ENCODE assay signal across 25 cellular contexts in the genomic region with DNA sequence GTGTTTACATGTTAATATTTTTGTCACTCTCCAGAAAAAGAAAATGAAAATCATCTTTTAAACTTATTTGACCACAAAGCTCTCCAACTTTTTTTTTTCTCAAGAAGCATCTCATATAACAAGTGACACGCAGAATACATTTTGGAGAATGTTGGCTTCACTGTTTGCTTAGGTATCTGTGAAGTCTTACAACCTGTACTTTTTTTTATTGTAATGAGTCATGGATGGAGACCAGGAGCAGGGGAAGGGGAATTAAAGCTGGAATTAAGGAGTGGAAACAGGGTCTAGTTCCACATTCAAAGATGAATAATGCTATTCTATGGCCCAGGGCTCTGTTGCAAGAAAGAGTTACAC.
"Had no signal": no experiment of that assay in that cellular context is flagged by ENCODE, and none has a peak within 500 bp of the region (broad histone marks: within the 10 kb centered on the region; RNA-seq: fewer than 3 reads in every experiment).

No MANE protein-coding gene starts in this region.

- H2AFZ ChIP-seq: parathyroid adenoma had no signal

- H3K9me3 Mint-ChIP-seq: activated naive CD4-positive, alpha-beta T cell treated with anti-CD3 and anti-CD28 coated beads for 36 hours; activated naive CD8-positive, alpha-beta T cell treated with anti-CD3 and anti-CD28 coated beads, Interleukin-2, amount 10 ng/mL, durations not matched to agents 7 days and 5 days; activated T-cell treated with anti-CD3 and anti-CD28 coated beads, Interleukin-2, amount 50 U/mL, for 24 hours; activated T-helper 2 cell treated with anti-CD3 and anti-CD28 coated beads, Interferon-gamma antibody, Interleukin-2, Interleukin-4, amounts not matched to agents 10 μg/mL and 5 μg/mL and 100 μg/mL, durations not matched to agents 14 hours and 24 hours and 36 hours; central memory CD8-positive, alpha-beta T cell; immature natural killer cell; nephron progenitor cell; stimulated activated memory B cell treated with anti-CD40 and anti-IgM and Interleukin-4, amounts not matched to agents 10 μg/mL and 1 μg/mL and 100 μg/mL, for 72 hours had no signal

- H3K4me3 Mint-ChIP-seq: activated naive CD4-positive, alpha-beta T cell treated with anti-CD3 and anti-CD28 coated beads for 36 hours; activated naive CD8-positive, alpha-beta T cell treated with anti-CD3 and anti-CD28 coated beads, Interleukin-2, amount 10 ng/mL, durations not matched to agents 7 days and 5 days; activated T-cell treated with anti-CD3 and anti-CD28 coated beads, Interleukin-2, amount 50 U/mL, for 24 hours; central memory CD8-positive, alpha-beta T cell; immature natural killer cell; nephron progenitor cell; stimulated activated memory B cell treated with anti-CD40 and anti-IgM and Interleukin-4, amounts not matched to agents 10 μg/mL and 1 μg/mL and 100 μg/mL, for 72 hours had no signal

- H3K4me3 ChIP-seq: breast epithelium, lower lobe of right lung, mucosa of descending colon, sigmoid colon, smooth muscle cell, thoracic aorta, upper lobe of left lung had no signal

- ATAC-seq: foreskin keratinocyte; stimulated activated memory B cell treated with anti-CD40 and anti-IgM and Interleukin-4, amounts not matched to agents 10 μg/mL and 1 μg/mL and 100 μg/mL, for 72 hours had no signal

- H3K4me2 ChIP-seq: smooth muscle cell had no signal

- H3K36me3 Mint-ChIP-seq: activated naive CD8-positive, alpha-beta T cell treated with anti-CD3 and anti-CD28 coated beads, Interleukin-2, amount 10 ng/mL, durations not matched to agents 7 days and 5 days; immature natural killer cell; stimulated activated memory B cell treated with anti-CD40 and anti-IgM and Interleukin-4, amounts not matched to agents 10 μg/mL and 1 μg/mL and 100 μg/mL, for 72 hours had no signal

- H3K9me3 ChIP-seq: breast epithelium, lower lobe of right lung, mucosa of descending colon, sigmoid colon, thoracic aorta, upper lobe of left lung had no signal

- H3K79me2 ChIP-seq: parathyroid adenoma had no signal

- H3K27me3 ChIP-seq: breast epithelium, sigmoid colon, upper lobe of left lung had no signal

- H3K27me3 Mint-ChIP-seq: activated naive CD8-positive, alpha-beta T cell treated with anti-CD3 and anti-CD28 coated beads, Interleukin-2, amount 10 ng/mL, durations not matched to agents 7 days and 5 days; activated T-cell treated with anti-CD3 and anti-CD28 coated beads, Interleukin-2, amount 50 U/mL, for 24 hours; central memory CD8-positive, alpha-beta T cell; stimulated activated memory B cell treated with anti-CD40 and anti-IgM and Interleukin-4, amounts not matched to agents 10 μg/mL and 1 μg/mL and 100 μg/mL, for 72 hours had no signal

- H3K4me1 Mint-ChIP-seq: activated naive CD8-positive, alpha-beta T cell treated with anti-CD3 and anti-CD28 coated beads, Interleukin-2, amount 10 ng/mL, durations not matched to agents 7 days and 5 days; central memory CD8-positive, alpha-beta T cell; immature natural killer cell; stimulated activated memory B cell treated with anti-CD40 and anti-IgM and Interleukin-4, amounts not matched to agents 10 μg/mL and 1 μg/mL and 100 μg/mL, for 72 hours had no signal

- H3K27ac Mint-ChIP-seq: activated naive CD4-positive, alpha-beta T cell treated with anti-CD3 and anti-CD28 coated beads for 36 hours; activated naive CD8-positive, alpha-beta T cell treated with anti-CD3 and anti-CD28 coated beads, Interleukin-2, amount 10 ng/mL, durations not matched to agents 7 days and 5 days; activated T-cell treated with anti-CD3 and anti-CD28 coated beads, Interleukin-2, amount 50 U/mL, for 24 hours; activated T-helper 2 cell treated with anti-CD3 and anti-CD28 coated beads, Interferon-gamma antibody, Interleukin-2, Interleukin-4, amounts not matched to agents 10 μg/mL and 5 μg/mL and 100 μg/mL, durations not matched to agents 14 hours and 24 hours and 36 hours; immature natural killer cell; nephron progenitor cell; stimulated activated memory B cell treated with anti-CD40 and anti-IgM and Interleukin-4, amounts not matched to agents 10 μg/mL and 1 μg/mL and 100 μg/mL, for 72 hours had no signal

- H3K4me1 ChIP-seq: breast epithelium, foreskin keratinocyte, lower lobe of right lung, parathyroid adenoma, upper lobe of left lung had no signal

- H3K9ac ChIP-seq: parathyroid adenoma had no signal

- DNase-seq: activated CD4-positive, alpha-beta T cell treated with anti-CD3 and anti-CD28 coated beads for 1 hour; activated CD4-positive, alpha-beta T cell treated with anti-CD3 and anti-CD28 coated beads, Interleukin-2, amount 50 U/mL, for 1 hour; activated naive CD4-positive, alpha-beta T cell treated with anti-CD3 and anti-CD28 coated beads for 36 hours; activated naive CD8-positive, alpha-beta T cell treated with anti-CD3 and anti-CD28 coated beads, Interleukin-2, amount 10 ng/mL, durations not matched to agents 7 days and 5 days; activated T-cell treated with anti-CD3 and anti-CD28 coated beads, Interleukin-2, amount 50 U/mL, for 24 hours; amniotic stem cell; effector memory CD4-positive, alpha-beta T cell; foreskin keratinocyte; immature natural killer cell; kidney glomerular epithelial cell; lower lobe of right lung; mesendoderm; mucosa of descending colon; nephron progenitor cell; sigmoid colon; stimulated activated CD4-positive, alpha-beta T cell treated with anti-CD3 and anti-CD28 coated beads, Interleukin-15, amount 100 ng/mL, for 24 hours; T-helper 9 cell; upper lobe of left lung had no signal

- H3K36me3 ChIP-seq: breast epithelium, lower lobe of right lung, sigmoid colon, thoracic aorta, upper lobe of left lung had no signal

- H3K27ac ChIP-seq: breast epithelium, foreskin keratinocyte, lower lobe of right lung, parathyroid adenoma, sigmoid colon, thoracic aorta, upper lobe of left lung had no signal
